Comparison of ENCODE assay signal across 22 cellular contexts in genomic region chr17:62740066-62740465, GRCh38.
DNase-seq lines count a peak whose midpoint lies in the region; ATAC-seq and TF ChIP-seq lines count a peak whose summit lies in the region.
"Had no signal": no experiment of that assay in that cellular context is flagged by ENCODE, and none has a peak within 500 bp of the region (broad histone marks: within the 10 kb centered on the region; RNA-seq: fewer than 3 reads in every experiment).

No MANE protein-coding gene starts in this region.

- no peak overlapping the region for H3K4me2 ChIP-seq in SK-N-SH

- no peaks in the 10 kb centered on the region for H3K79me2 ChIP-seq in SK-N-SH (ENCODE audit: insufficient read depth)

- TF ChIP-seq CTCF in SK-N-SH (IDR thresholded peaks at IDR 0.05), result no peak
- no peak for TF ChIP-seq CTCF in suprapubic skin (IDR thresholded peaks at IDR 0.05)

- DNase-seq in Right ventricle myocardium superior, result no peak
- DNase-seq in right cardiac atrium, result no peak
- no peak for DNase-seq in SK-N-SH
- DNase-seq in head of caudate nucleus, result peak in 25 of 42 donors; percentile 10 to 74 (median 30)
- DNase-seq in putamen (ENCODE audit: low spot score), result peak; percentile 27
- DNase-seq in suprapubic skin (ENCODE audit: low spot score in 2 of 2), result no peak
- DNase-seq in stimulated activated naive B cell treated with anti-CD40 and anti-IgM and Interleukin-4, amounts not matched to agents 10 μg/mL and 1 μg/mL and 100 μg/mL, for 72 hours, result no peak
- DNase-seq: activated CD4-positive, alpha-beta T cell treated with anti-CD3 and anti-CD28 coated beads for 48 hours; activated effector memory CD4-positive, alpha-beta T cell treated with anti-CD3 and anti-CD28 coated beads, Interleukin-2, amount 50 U/mL, for 16 hours; amygdala; CD8-positive, alpha-beta memory T cell; DND-41; hypothalamus; NCI-H1105; NCI-H2107; NCI-H774; stimulated activated naive CD4-positive, alpha-beta T cell; SW 1271; upper lobe of left lung had no signal

- no peaks in the 10 kb centered on the region for H3K36me3 ChIP-seq in SK-N-SH (replicated peaks in 1 of 2; ENCODE audit: control insufficient read depth in 1 of 2, insufficient read depth in 2 of 2, low read length in 1 of 2)
- H3K36me3 ChIP-seq in suprapubic skin, result no peaks in the 10 kb centered on the region
- H3K36me3 ChIP-seq: upper lobe of left lung had no signal

- no peaks in the 10 kb centered on the region for H3K4me1 Mint-ChIP-seq in stimulated activated naive B cell treated with anti-CD40 and anti-IgM and Interleukin-4, amounts not matched to agents 10 μg/mL and 1 μg/mL and 100 μg/mL, for 72 hours
- H3K4me1 Mint-ChIP-seq: CD8-positive, alpha-beta memory T cell had no signal

- H3K27ac ChIP-seq in right cardiac atrium (ENCODE audit: low read length) (no peak overlapping the region), SK-N-SH (ENCODE audit: low read depth in 2 of 2, low read length in 1 of 2) (no peak overlapping the region), suprapubic skin (no peak overlapping the region)
- H3K27ac ChIP-seq: upper lobe of left lung had no signal

- no peak overlapping the region for H3K4me3 Mint-ChIP-seq in stimulated activated naive B cell treated with anti-CD40 and anti-IgM and Interleukin-4, amounts not matched to agents 10 μg/mL and 1 μg/mL and 100 μg/mL, for 72 hours
- H3K4me3 Mint-ChIP-seq: CD8-positive, alpha-beta memory T cell; mesothelial cell of epicardium; neural crest cell had no signal

- H3K9me3 Mint-ChIP-seq in stimulated activated naive B cell treated with anti-CD40 and anti-IgM and Interleukin-4, amounts not matched to agents 10 μg/mL and 1 μg/mL and 100 μg/mL, for 72 hours, result no peaks in the 10 kb centered on the region
- H3K9me3 Mint-ChIP-seq: CD8-positive, alpha-beta memory T cell; mesothelial cell of epicardium; neural crest cell had no signal

- H3K9me3 ChIP-seq in right cardiac atrium (ENCODE audit: control insufficient read depth, low read length) (no peaks in the 10 kb centered on the region), SK-N-SH (no peaks in the 10 kb centered on the region), suprapubic skin (no peaks in the 10 kb centered on the region)
- H3K9me3 ChIP-seq: upper lobe of left lung had no signal

- peaks cover 3% of the 10 kb centered on the region for H3K4me1 ChIP-seq in right cardiac atrium (ENCODE audit: control insufficient read depth, insufficient read depth, low read length)
- H3K4me1 ChIP-seq in SK-N-SH (ENCODE audit: control insufficient read depth in 1 of 2, insufficient read depth in 2 of 2, low read depth in 1 of 2, low read length in 1 of 2), result no peaks in the 10 kb centered on the region
- H3K4me1 ChIP-seq in suprapubic skin, result no peaks in the 10 kb centered on the region
- H3K4me1 ChIP-seq: upper lobe of left lung had no signal

- CTCF ChIA-PET in SK-N-SH (lab: Yijun Ruan, JAX), result no interaction called here

- no peak overlapping the region for H2AFZ ChIP-seq in SK-N-SH (ENCODE audit: low read depth)

- POLR2A ChIA-PET in SK-N-SH (lab: Yijun Ruan, JAX), result no interaction called here

- intact Hi-C loops in Right ventricle myocardium superior (cut with DNase I), result no loop called here
- intact Hi-C loops in right cardiac atrium (cut with DNase I), result no loop called here
- intact Hi-C loops in head of caudate nucleus (cut with DNase I), result no loop called here

- ATAC-seq in Right ventricle myocardium superior (ENCODE audit: poor library complexity), result peak; percentile 52
- ATAC-seq in right cardiac atrium, result no peak
- ATAC-seq in stimulated activated naive B cell treated with anti-CD40 and anti-IgM and Interleukin-4, amounts not matched to agents 10 μg/mL and 1 μg/mL and 100 μg/mL, for 72 hours (replicated peaks), result no peak
- ATAC-seq in GM19351 (IDR thresholded peaks at IDR 0.05; ENCODE audit: unreplicated experiment), result no peak

- H3K9me2 ChIP-seq in SK-N-SH, result no peaks in the 10 kb centered on the region

- H4K20me1 ChIP-seq in SK-N-SH (ENCODE audit: insufficient read depth), result no peaks in the 10 kb centered on the region

- H3F3A ChIP-seq in SK-N-SH (replicated peaks; ENCODE audit: insufficient read depth), result no peaks in the 10 kb centered on the region

- no peak overlapping the region for H3K4me3 ChIP-seq in right cardiac atrium (ENCODE audit: low read length)
- no peak overlapping the region for H3K4me3 ChIP-seq in SK-N-SH (ENCODE audit: low read depth in 2 of 2, low read length in 1 of 2)
- no peak overlapping the region for H3K4me3 ChIP-seq in suprapubic skin
- H3K4me3 ChIP-seq: upper lobe of left lung had no signal

- WGBS in right cardiac atrium, result 43% methylated on average over 3 of the region's 3 CpGs
- 88% methylated on average over 3 of the region's 3 CpGs for WGBS in SK-N-SH (ENCODE audit: low lambda C conversion rate)
- 47% methylated on average over 3 of the region's 3 CpGs for WGBS in suprapubic skin

- H3K27ac Mint-ChIP-seq in stimulated activated naive B cell treated with anti-CD40 and anti-IgM and Interleukin-4, amounts not matched to agents 10 μg/mL and 1 μg/mL and 100 μg/mL, for 72 hours, result no peak overlapping the region
- H3K27ac Mint-ChIP-seq: CD8-positive, alpha-beta memory T cell; mesothelial cell of epicardium had no signal

- H3K27me3 ChIP-seq in right cardiac atrium (ENCODE audit: control insufficient read depth, insufficient read depth) (no peaks in the 10 kb centered on the region), SK-N-SH (ENCODE audit: insufficient read depth) (no peaks in the 10 kb centered on the region), suprapubic skin (no peaks in the 10 kb centered on the region)
- H3K27me3 ChIP-seq: upper lobe of left lung had no signal

- peaks cover 5 to 7% of the 10 kb centered on the region in 2 donors for H3K27me3 Mint-ChIP-seq in stimulated activated naive B cell treated with anti-CD40 and anti-IgM and Interleukin-4, amounts not matched to agents 10 μg/mL and 1 μg/mL and 100 μg/mL, for 72 hours

- TF ChIP-seq POLR2A in suprapubic skin (IDR thresholded peaks at IDR 0.05), result no peak

- H3K9ac ChIP-seq in SK-N-SH, result no peak overlapping the region

- H3K36me3 Mint-ChIP-seq in stimulated activated naive B cell treated with anti-CD40 and anti-IgM and Interleukin-4, amounts not matched to agents 10 μg/mL and 1 μg/mL and 100 μg/mL, for 72 hours, result no peaks in the 10 kb centered on the region
- H3K36me3 Mint-ChIP-seq: CD8-positive, alpha-beta memory T cell; mesothelial cell of epicardium had no signal

- TF ChIP-seq EP300 in SK-N-SH (IDR thresholded peaks at IDR 0.05; ENCODE audit: borderline replicate concordance in 1 of 2, low read depth in 1 of 2, low read length in 1 of 2) (no peak), suprapubic skin (IDR thresholded peaks at IDR 0.05) (no peak)

- TF ChIP-seq RAD21 in SK-N-SH (IDR thresholded peaks at IDR 0.05; ENCODE audit: low read length), result no peak

TF ChIP-seq in SK-N-SH, 30 proteins besides CTCF, POLR2A, EP300 and RAD21:
- TF ChIP-seq TAF1 (IDR thresholded peaks at IDR 0.05; ENCODE audit: borderline replicate concordance, low read depth, low read length) (no peak), TCF12 (IDR thresholded peaks at IDR 0.05) (peak; percentile 46; the same call in 1 of the 2 replicates)

Comparison
In these comparisons a context has a peak if more than half of its experiments do, and no peak if none do; other contexts are left out.
1. DNase-seq: peak in head of caudate nucleus (25 of 42) and putamen (single experiment); none in Right ventricle myocardium superior (single experiment), right cardiac atrium (0 of 3), SK-N-SH (single experiment), suprapubic skin (0 of 2) and stimulated activated naive B cell treated with anti-CD40 and anti-IgM and Interleukin-4, amounts not matched to agents 10 μg/mL and 1 μg/mL and 100 μg/mL, for 72 hours (single experiment).